In genomic region chr11:67400942-67401494, GRCh38 we compare ENCODE assay signal across 8 cellular contexts. TPM values are rescaled to one million over a fixed set of nuclear protein-coding genes. Genes with fewer than 3 reads are reported as not detected.
DNase-seq lines count a peak whose midpoint lies in the region; ATAC-seq and TF ChIP-seq lines count a peak whose summit lies in the region.

No MANE protein-coding gene starts in this region.

- H3K4me3 ChIP-seq in mesenchymal stem cell (ENCODE audit: insufficient read depth in 1 of 2, low read depth in 1 of 2, low read length in 2 of 2) (peak overlapping the region; percentile 84 to 89), aorta (ENCODE audit: low read length in 2 of 2) (peak overlapping the region; percentile 60 to 66)

- peak overlapping the region; percentile 87 to 94 for H3K18ac ChIP-seq in mesenchymal stem cell (ENCODE audit: low read depth in 1 of 2, low read length in 2 of 2)

- peak overlapping the region; percentile 93 for H2BK120ac ChIP-seq in mesenchymal stem cell (ENCODE audit: low read depth, low read length)

- H3K4me1 ChIP-seq in mesenchymal stem cell (ENCODE audit: control insufficient read depth, insufficient read depth, low read depth, low read length) (peaks cover 31% of the 10 kb centered on the region), aorta (ENCODE audit: control insufficient read depth in 1 of 2, insufficient read depth in 2 of 2, low read length in 2 of 2) (no peaks in the 10 kb centered on the region)

- DNase-seq in NCI-H1105 (lab: John Stamatoyannopoulos, UW) (peak; percentile 1), NCI-H1105 treated with DMSO at 0.1 percent for 48 hours (lab: John Stamatoyannopoulos, UW) (no peak), mesenchymal stem cell (peak; percentile 36), aorta (no peak), NCI-H2081 treated with DMSO at 0.1 percent for 48 hours (lab: John Stamatoyannopoulos, UW) (no peak), kidney glomerular epithelial cell (lab: John Stamatoyannopoulos, UW) (no peak)

- H3K4me1 Mint-ChIP-seq in brain = peaks cover 10% of the 10 kb centered on the region

- no peaks in the 10 kb centered on the region for H3K9me3 ChIP-seq in mesenchymal stem cell (ENCODE audit: control insufficient read depth, low read length)
- H3K9me3 ChIP-seq in aorta (ENCODE audit: control insufficient read depth, low read length) = no peaks in the 10 kb centered on the region

- no peak overlapping the region for H4K8ac ChIP-seq in mesenchymal stem cell (ENCODE audit: low read length)

- 12% methylated on average over 24 of the region's 27 CpGs for WGBS in mesenchymal stem cell
- WGBS in aorta, 2 donors = 3% methylated on average over 20 to 27 of the region's 27 CpGs

- peak overlapping the region; percentile 85 for H4K91ac ChIP-seq in mesenchymal stem cell (ENCODE audit: low read length)

- peak overlapping the region; percentile 84 to 91 (median 86) for H3K4me3 Mint-ChIP-seq in brain

- H2BK12ac ChIP-seq in mesenchymal stem cell (ENCODE audit: low read length in 2 of 2) = peak overlapping the region in 1 of 2 experiments; percentile 67

- no peak overlapping the region for H2BK15ac ChIP-seq in mesenchymal stem cell (ENCODE audit: low read depth, poor library complexity, severe bottlenecking)

- H2AFZ ChIP-seq in mesenchymal stem cell (ENCODE audit: low read depth, low read length) = peak overlapping the region; percentile 74

- H3K9ac ChIP-seq in mesenchymal stem cell (ENCODE audit: low read length) = peak overlapping the region; percentile 96

- no peaks in the 10 kb centered on the region for H3K27me3 Mint-ChIP-seq in brain

- H3K4me2 ChIP-seq in mesenchymal stem cell (ENCODE audit: low read length, poor library complexity, severe bottlenecking) = peak overlapping the region; percentile 66

- no peaks in the 10 kb centered on the region for H3K9me3 Mint-ChIP-seq in brain

- peak; percentile 12 for ATAC-seq in HG03442 (IDR thresholded peaks at IDR 0.05; ENCODE audit: unreplicated experiment)
- ATAC-seq in aorta (ENCODE audit: low FRiP score) = no peak

- H3K27me3 ChIP-seq in mesenchymal stem cell (ENCODE audit: control insufficient read depth in 1 of 2, insufficient read depth in 1 of 2, low read length in 2 of 2) = peaks cover 0 to 3% of the 10 kb centered on the region in 2 experiments
- no peaks in the 10 kb centered on the region for H3K27me3 ChIP-seq in aorta (ENCODE audit: control insufficient read depth in 1 of 2, insufficient read depth in 2 of 2, low read length in 1 of 2)

- no peak for TF ChIP-seq CTCF in brain (conservative IDR thresholded peaks at IDR 0.05)

- H3K36me3 Mint-ChIP-seq in brain = peaks cover 14% of the 10 kb centered on the region

- H2BK5ac ChIP-seq in mesenchymal stem cell (ENCODE audit: low read depth, low read length, poor library complexity, severe bottlenecking) = peak overlapping the region; percentile 58

- H2AK5ac ChIP-seq in mesenchymal stem cell (ENCODE audit: low read length, severe bottlenecking) = peak overlapping the region; percentile 72

- H3K4ac ChIP-seq in mesenchymal stem cell (ENCODE audit: low read depth in 1 of 2, low read length in 2 of 2) = peak overlapping the region; percentile 92 to 99

- H3K36me3 ChIP-seq in mesenchymal stem cell (ENCODE audit: control insufficient read depth in 1 of 2, insufficient read depth in 2 of 2, low read depth in 1 of 2, low read length in 2 of 2) (peaks cover 35 to 44% of the 10 kb centered on the region in 2 experiments), aorta (ENCODE audit: control insufficient read depth in 1 of 2, insufficient read depth in 2 of 2, low read length in 1 of 2) (peaks cover 4 to 7% of the 10 kb centered on the region in 2 donors)

- intact Hi-C loops in aorta (cut with DNase I) = loop anchor here (1.0 to 5.0 kb wide), 3 partner anchors 66 to 181 kb away; partner anchors contain the start of genes TMEM134 (in 2 of the 2) and GSTP1 (in 1 of the 2)

- peaks cover 21% of the 10 kb centered on the region for H3K79me1 ChIP-seq in mesenchymal stem cell (replicated peaks; ENCODE audit: low read length, poor library complexity, severe bottlenecking)

- peak overlapping the region in 1 of 2 experiments; percentile 70 for H3K23ac ChIP-seq in mesenchymal stem cell (ENCODE audit: low read length in 2 of 2)

- peak overlapping the region; percentile 37 for H3K27ac ChIP-seq in mesenchymal stem cell (ENCODE audit: low read length, poor library complexity, severe bottlenecking)
- H3K27ac ChIP-seq in aorta (ENCODE audit: low read depth in 1 of 2, low read length in 2 of 2) = peak overlapping the region in 1 of 2 donors; percentile 60

- H3K27ac Mint-ChIP-seq in brain = peak overlapping the region; percentile 84 to 92 (median 87)

- peak overlapping the region; percentile 77 to 91 for H3K14ac ChIP-seq in mesenchymal stem cell (ENCODE audit: low read length in 2 of 2)

RNA-seq across cellular contexts. Expression of gene PPP1CA, which starts 0.6 kb away (rescaled TPM):
- 231 TPM for polyA plus RNA-seq in brain (ENCODE audit: insufficient read depth, low read depth, low replicate concordance)
- polyA plus RNA-seq in mesenchymal stem cell (2013, experiment 1 of 2) = 157 TPM
- polyA plus RNA-seq in mesenchymal stem cell (2013, experiment 2 of 2) = 161 TPM
- 10 to 100 TPM; 61.7 to 64.8 TPM for total RNA-seq in aorta
- polyA plus RNA-seq in aorta = 10 to 100 TPM; 79.6 to 92.0 TPM

RNA-seq across cellular contexts. Expression of gene TBC1D10C, which starts 2.9 kb away (rescaled TPM):
- polyA plus RNA-seq in brain (ENCODE audit: insufficient read depth, low read depth, low replicate concordance) = 0.29 TPM
- polyA plus RNA-seq in mesenchymal stem cell (2013, experiment 1 of 2) = not detected
- not detected for polyA plus RNA-seq in mesenchymal stem cell (2013, experiment 2 of 2)
- total RNA-seq in aorta = 1 to 10 TPM; 4.2 to 9.5 TPM
- polyA plus RNA-seq in aorta = 1 to 10 TPM; 1.9 to 2.3 TPM

RNA-seq across cellular contexts. Expression of gene RAD9A, which starts 9.2 kb away (rescaled TPM):
- 18.0 TPM for polyA plus RNA-seq in brain (ENCODE audit: insufficient read depth, low read depth, low replicate concordance)
- polyA plus RNA-seq in mesenchymal stem cell (2013, experiment 1 of 2) = 8.5 TPM
- polyA plus RNA-seq in mesenchymal stem cell (2013, experiment 2 of 2) = 7.7 TPM
- total RNA-seq in aorta = 10 to 100 TPM; 14.6 to 25.1 TPM
- polyA plus RNA-seq in aorta = 10 to 100 TPM in 1 of 2 donors, 1 to 10 TPM in 1; 8.8 to 56.2 TPM

RNA-seq across cellular contexts. Expression of gene CARNS1, which starts 14.5 kb away (rescaled TPM):
- polyA plus RNA-seq in brain (ENCODE audit: insufficient read depth, low read depth, low replicate concordance) = 68.5 TPM
- polyA plus RNA-seq in mesenchymal stem cell (2013, experiment 1 of 2) = 0.11 TPM
- polyA plus RNA-seq in mesenchymal stem cell (2013, experiment 2 of 2) = 0.07 TPM
- total RNA-seq in aorta = 1 to 10 TPM; 7.0 to 9.3 TPM
- polyA plus RNA-seq in aorta = 1 to 10 TPM in 1 of 2 donors, under 1 TPM in 1; 0.38 to 8.1 TPM

RNA-seq across cellular contexts. Expression of gene RPS6KB2, which starts 27.3 kb away (rescaled TPM):
- polyA plus RNA-seq in brain (ENCODE audit: insufficient read depth, low read depth, low replicate concordance) = 30.9 TPM
- 35.0 TPM for polyA plus RNA-seq in mesenchymal stem cell (2013, experiment 1 of 2)
- polyA plus RNA-seq in mesenchymal stem cell (2013, experiment 2 of 2) = 33.7 TPM
- 10 to 100 TPM; 30.8 to 37.7 TPM for total RNA-seq in aorta
- 10 to 100 TPM; 38.2 to 84.8 TPM for polyA plus RNA-seq in aorta

Comparison
In these comparisons a context has a peak if more than half of its experiments do, and no peak if none do; other contexts are left out.
1. DNase-seq: peak in NCI-H1105 (single experiment) and mesenchymal stem cell (single experiment); none in NCI-H1105 treated with DMSO at 0.1 percent for 48 hours (single experiment), aorta (0 of 2), NCI-H2081 treated with DMSO at 0.1 percent for 48 hours (single experiment) and kidney glomerular epithelial cell (single experiment).